In genomic region chr6:152391179-152391880, GRCh38 we compare ENCODE assay signal across 22 cellular contexts.
"Had no signal": no experiment of that assay in that cellular context is flagged by ENCODE, and none has a peak within 500 bp of the region (broad histone marks: within the 10 kb centered on the region; RNA-seq: fewer than 3 reads in every experiment).

No MANE protein-coding gene starts in this region.

- H2AFZ ChIP-seq: parathyroid adenoma had no signal

- ATAC-seq: activated naive CD4-positive, alpha-beta T cell treated with anti-CD3 and anti-CD28 coated beads, Interleukin-2, amount 50 U/mL, for 72 hours; naive thymus-derived CD8-positive, alpha-beta T cell; sciatic nerve; stimulated activated effector memory CD8-positive, alpha-beta T cell treated with anti-CD3 and anti-CD28 coated beads, Interleukin-12 subunit alpha, Interleukin-12 subunit beta, amount 100 ng/mL, for 72 hours had no signal

- H3K4me1 ChIP-seq: adrenal gland, parathyroid adenoma, stomach, testis had no signal

- H3K9me3 ChIP-seq: adrenal gland, esophagus muscularis mucosa, neutrophil, stomach, testis had no signal

- H3K79me2 ChIP-seq: parathyroid adenoma had no signal

- H3K9ac ChIP-seq: parathyroid adenoma had no signal

- H3K27ac ChIP-seq: brain microvascular endothelial cell, neutrophil, parathyroid adenoma, stomach, testis, WERI-Rb-1 had no signal

- H3K27me3 ChIP-seq: adrenal gland, brain microvascular endothelial cell, esophagus muscularis mucosa, neutrophil, stomach, testis had no signal

- H3K36me3 ChIP-seq: adrenal gland, brain microvascular endothelial cell, WERI-Rb-1 had no signal

- H3K4me3 ChIP-seq: adrenal gland, esophagus muscularis mucosa, smooth muscle cell, stomach, testis had no signal

- H3K4me2 ChIP-seq: smooth muscle cell had no signal

- DNase-seq: activated CD4-positive, alpha-beta T cell treated with anti-CD3 and anti-CD28 coated beads, Interleukin-2, amount 50 U/mL, for 4 hours; activated gamma-delta T cell treated with Interleukin-2 at 50 U/mL for 16 hours; brain microvascular endothelial cell; central memory CD4-positive, alpha-beta T cell; effector CD8-positive, alpha-beta T cell; left cardiac atrium; mesendoderm; naive thymus-derived CD8-positive, alpha-beta T cell; stimulated activated CD4-positive, alpha-beta T cell treated with anti-CD3 and anti-CD28 coated beads, Interleukin-4, amount 100 ng/mL, for 24 hours; stomach; SW 1271; T-helper 2 cell; testis; WERI-Rb-1 had no signal
